Comparison of ENCODE assay signal across 1 cellular context in the genomic region with DNA sequence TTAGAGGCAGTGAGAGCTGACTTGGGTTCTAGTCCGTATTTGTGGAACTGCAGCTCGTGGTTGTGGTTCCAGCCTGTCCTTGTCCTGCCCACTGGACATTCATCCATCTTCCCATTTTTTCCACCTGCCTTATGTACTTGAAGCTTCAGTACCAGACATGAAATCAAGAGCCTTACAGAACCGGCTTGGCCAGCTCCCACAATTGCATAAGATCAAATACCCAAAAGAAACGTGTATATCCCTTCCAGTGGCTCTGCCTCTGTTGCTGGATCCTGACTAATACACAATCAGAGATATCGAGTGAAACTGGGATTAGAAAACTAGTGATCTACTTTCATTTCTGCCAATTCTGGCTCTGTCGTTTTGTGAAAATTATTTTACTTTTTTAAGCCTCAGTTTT.
TF ChIP-seq lines count a peak whose summit lies in the region.

No MANE protein-coding gene starts in this region.

TF ChIP-seq in IMR-90, 13 proteins besides CTCF, POLR2A, EP300 and RAD21:
- TF ChIP-seq FOS (IDR thresholded peaks at IDR 0.05; ENCODE audit: low read depth, low read length) (no peak), RFX5 (IDR thresholded peaks at IDR 0.05; ENCODE audit: low read depth, low read length) (no peak), MAFK (IDR thresholded peaks at IDR 0.05; ENCODE audit: low read depth, low read length) (no peak), MAZ (IDR thresholded peaks at IDR 0.05; ENCODE audit: borderline replicate concordance, low read depth, low read length) (no peak), NFE2L2 (IDR thresholded peaks at IDR 0.05; ENCODE audit: low read depth, low read length) (no peak), SMC3 (IDR thresholded peaks at IDR 0.05; ENCODE audit: low read depth, low read length) (no peak), CEBPB (IDR thresholded peaks at IDR 0.05; ENCODE audit: low read depth, low read length) (no peak), MXI1 (IDR thresholded peaks at IDR 0.05; ENCODE audit: borderline replicate concordance, low read depth, low read length) (no peak), RCOR1 (IDR thresholded peaks at IDR 0.05; ENCODE audit: insufficient replicate concordance, low read length) (no peak), BHLHE40 (IDR thresholded peaks at IDR 0.05; ENCODE audit: low read depth, low read length) (no peak), CHD1 (IDR thresholded peaks at IDR 0.05; ENCODE audit: low read depth, low read length) (no peak)
- TF ChIP-seq, protein P1, sequence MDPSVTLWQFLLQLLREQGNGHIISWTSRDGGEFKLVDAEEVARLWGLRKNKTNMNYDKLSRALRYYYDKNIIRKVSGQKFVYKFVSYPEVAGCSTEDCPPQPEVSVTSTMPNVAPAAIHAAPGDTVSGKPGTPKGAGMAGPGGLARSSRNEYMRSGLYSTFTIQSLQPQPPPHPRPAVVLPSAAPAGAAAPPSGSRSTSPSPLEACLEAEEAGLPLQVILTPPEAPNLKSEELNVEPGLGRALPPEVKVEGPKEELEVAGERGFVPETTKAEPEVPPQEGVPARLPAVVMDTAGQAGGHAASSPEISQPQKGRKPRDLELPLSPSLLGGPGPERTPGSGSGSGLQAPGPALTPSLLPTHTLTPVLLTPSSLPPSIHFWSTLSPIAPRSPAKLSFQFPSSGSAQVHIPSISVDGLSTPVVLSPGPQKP (IDR thresholded peaks at IDR 0.05; ENCODE audit: borderline replicate concordance, low read depth, low read length) = no peak
- TF ChIP-seq, protein P2, sequence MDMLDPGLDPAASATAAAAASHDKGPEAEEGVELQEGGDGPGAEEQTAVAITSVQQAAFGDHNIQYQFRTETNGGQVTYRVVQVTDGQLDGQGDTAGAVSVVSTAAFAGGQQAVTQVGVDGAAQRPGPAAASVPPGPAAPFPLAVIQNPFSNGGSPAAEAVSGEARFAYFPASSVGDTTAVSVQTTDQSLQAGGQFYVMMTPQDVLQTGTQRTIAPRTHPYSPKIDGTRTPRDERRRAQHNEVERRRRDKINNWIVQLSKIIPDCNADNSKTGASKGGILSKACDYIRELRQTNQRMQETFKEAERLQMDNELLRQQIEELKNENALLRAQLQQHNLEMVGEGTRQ (IDR thresholded peaks at IDR 0.05; ENCODE audit: low read depth, low read length) = no peak
